ENCODE assay signal across 8 cellular contexts in genomic region chr6:30556964-30557682, GRCh38. TPM values are rescaled to one million over a fixed set of nuclear protein-coding genes. Genes with fewer than 3 reads are reported as not detected.
DNase-seq lines count a peak whose midpoint lies in the region; ATAC-seq and TF ChIP-seq lines count a peak whose summit lies in the region.

Gene PRR3, plus strand, starts transcription at chr6:30557295. Its CDS starts 50 bp downstream, at chr6:30557345.

- no peaks in the 10 kb centered on the region for H3K27me3 Mint-ChIP-seq in activated naive CD8-positive, alpha-beta T cell treated with anti-CD3 and anti-CD28 coated beads for 36 hours

- DNase-seq in GM12864 (ENCODE audit: low read depth) (no peak), NCI-H1092 (lab: John Stamatoyannopoulos, UW) (peak; percentile 77), SKM-1 treated with dmso at 0.1 percent for 144 hours (lab: John Stamatoyannopoulos, UW; ENCODE audit: unreplicated experiment) (peak; percentile 87), cardiac muscle cell (ENCODE audit: low read depth in 1 of 2, low spot score in 1 of 2) (peak; percentile 84 to 93), pons (ENCODE audit: low spot score) (peak; percentile 96), ureter (ENCODE audit: low spot score) (peak; percentile 84)
- DNase-seq in activated naive CD8-positive, alpha-beta T cell treated with anti-CD3 and anti-CD28 coated beads for 36 hours: peak; percentile 89

- peaks cover 13% of the 10 kb centered on the region for H3K4me1 ChIP-seq in cardiac muscle cell (ENCODE audit: low read depth)

- H3K27ac Mint-ChIP-seq in activated naive CD8-positive, alpha-beta T cell treated with anti-CD3 and anti-CD28 coated beads for 36 hours: peak within 1 kb of the TSS; percentile 100

- peaks cover 20% of the 10 kb centered on the region for H3K36me3 ChIP-seq in cardiac muscle cell

- TF ChIP-seq CTCF in GM12864 (IDR thresholded peaks at IDR 0.05; ENCODE audit: low read depth, low read length, missing control alignments): no peak
- TF ChIP-seq CTCF in cardiac muscle cell (IDR thresholded peaks at IDR 0.05; ENCODE audit: low read depth, low read length): no peak

- peak; percentile 55 for ATAC-seq in HG02588 (IDR thresholded peaks at IDR 0.05; ENCODE audit: unreplicated experiment)

- H3K4me3 Mint-ChIP-seq in activated naive CD8-positive, alpha-beta T cell treated with anti-CD3 and anti-CD28 coated beads for 36 hours: peak within 1 kb of the TSS; percentile 98

- no peaks in the 10 kb centered on the region for H3K9me3 ChIP-seq in cardiac muscle cell (ENCODE audit: low read depth)

- H3K4me1 Mint-ChIP-seq in activated naive CD8-positive, alpha-beta T cell treated with anti-CD3 and anti-CD28 coated beads for 36 hours: peaks cover 42% of the 10 kb centered on the region

- peaks cover 63% of the 10 kb centered on the region for H3K36me3 Mint-ChIP-seq in activated naive CD8-positive, alpha-beta T cell treated with anti-CD3 and anti-CD28 coated beads for 36 hours

- H3K4me3 ChIP-seq in GM12864 (ENCODE audit: low read depth, low read length): peak within 1 kb of the TSS; percentile 96
- H3K4me3 ChIP-seq in cardiac muscle cell: peak within 1 kb of the TSS; percentile 73

- H3K27me3 ChIP-seq in cardiac muscle cell: no peaks in the 10 kb centered on the region

- H3K9me3 Mint-ChIP-seq in activated naive CD8-positive, alpha-beta T cell treated with anti-CD3 and anti-CD28 coated beads for 36 hours: no peaks in the 10 kb centered on the region

- peak within 1 kb of the TSS; percentile 87 for H3K27ac ChIP-seq in cardiac muscle cell

RNA-seq across cellular contexts. Expression of gene PRR3, which starts in this region (rescaled TPM):
- total RNA-seq in activated naive CD8-positive, alpha-beta T cell treated with anti-CD3 and anti-CD28 coated beads for 36 hours: 10 to 100 TPM; 32.7 to 34.4 TPM
- 11.4 and 11.8 TPM in 2 replicates for total RNA-seq in cardiac muscle cell
- polyA plus RNA-seq in cardiac muscle cell: 14.3 and 14.7 TPM in 2 replicates
- total RNA-seq in ureter: 17.3 TPM
